In the genomic region with DNA sequence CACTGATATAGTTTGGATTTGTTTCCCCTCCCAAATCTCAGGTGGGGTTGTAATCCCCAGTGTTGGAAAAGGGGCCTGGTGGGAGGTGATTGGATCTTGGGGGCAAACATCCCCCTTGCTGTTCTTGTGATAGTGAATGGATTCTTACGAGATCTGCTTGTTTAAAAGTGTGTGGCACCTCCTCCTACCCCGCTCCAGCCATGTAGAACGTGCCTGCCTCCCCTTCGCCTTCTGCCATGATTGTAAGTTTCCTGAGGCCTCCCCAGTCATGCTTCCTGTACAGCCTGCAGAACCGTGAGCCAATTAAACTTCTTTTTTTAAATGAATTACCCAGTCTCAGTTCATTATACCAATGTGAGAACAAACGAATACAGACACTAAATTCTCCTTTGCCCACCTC, we compare ENCODE assay signal across 34 cellular contexts. TPM values are rescaled to one million over a fixed set of nuclear protein-coding genes. Genes with fewer than 3 reads are reported as not detected.
"Had no signal": no experiment of that assay in that cellular context is flagged by ENCODE, and none has a peak within 500 bp of the region (broad histone marks: within the 10 kb centered on the region; RNA-seq: fewer than 3 reads in every experiment).

No MANE protein-coding gene starts in this region.

- DNase-seq: activated CD4-positive, alpha-beta memory T cell treated with anti-CD3 and anti-CD28 coated beads, Interleukin-2, amount 10 ng/mL, durations not matched to agents 7 days and 5 days; activated CD4-positive, alpha-beta T cell treated with anti-CD3 and anti-CD28 coated beads for 1 hour; activated CD4-positive, alpha-beta T cell treated with anti-CD3 and anti-CD28 coated beads for 36 hours; activated CD4-positive, alpha-beta T cell treated with anti-CD3 and anti-CD28 coated beads for 48 hours; activated CD4-positive, alpha-beta T cell treated with anti-CD3 and anti-CD28 coated beads, Interleukin-2, amount 10 ng/mL, durations not matched to agents 7 days and 5 days; activated CD4-positive, alpha-beta T cell treated with anti-CD3 and anti-CD28 coated beads, Interleukin-2, amount 50 U/mL, for 48 hours; activated CD4-positive, CD25-positive, alpha-beta regulatory T cell; activated CD8-positive, alpha-beta memory T cell treated with anti-CD3 and anti-CD28 coated beads for 24 hours; activated CD8-positive, alpha-beta memory T cell treated with anti-CD3 and anti-CD28 coated beads, Interleukin-2, amount 10 ng/mL, durations not matched to agents 7 days and 5 days; activated CD8-positive, alpha-beta memory T cell treated with anti-CD3 and anti-CD28 coated beads, Interleukin-2, amount 50 U/mL, for 48 hours; activated CD8-positive, alpha-beta T cell treated with anti-CD3 and anti-CD28 coated beads, Interleukin-2, amount 10 ng/mL, durations not matched to agents 7 days and 5 days; activated effector memory CD4-positive, alpha-beta T cell treated with Interleukin-2 at 50 U/mL for 16 hours; activated gamma-delta T cell; activated naive CD4-positive, alpha-beta T cell treated with anti-CD3 and anti-CD28 coated beads, Interleukin-2, amount 10 ng/mL, durations not matched to agents 7 days and 5 days; activated naive CD4-positive, alpha-beta T cell treated with Interleukin-2 at 50 U/mL for 16 hours; activated naive CD8-positive, alpha-beta T cell treated with anti-CD3 and anti-CD28 coated beads, Interleukin-2, amount 10 ng/mL, durations not matched to agents 7 days and 5 days; activated naive CD8-positive, alpha-beta T cell treated with anti-CD3 and anti-CD28 coated beads, Interleukin-2, amount 50 U/mL, for 24 hours; activated T-cell treated with anti-CD3 and anti-CD28 coated beads, Interleukin-2, amount 50 U/mL, for 24 hours; activated T-cell treated with anti-CD3 and anti-CD28 coated beads, Interleukin-2, amount 50 U/mL, for 48 hours; amygdala; anterior cingulate cortex; body of pancreas; brain microvascular endothelial cell; central memory CD4-positive, alpha-beta T cell; T-helper 1 cell; T-helper 2 cell; T-helper 9 cell; WERI-Rb-1 had no signal

- H3K27ac ChIP-seq: body of pancreas, brain microvascular endothelial cell, breast epithelium, WERI-Rb-1 had no signal

- H3K4me1 ChIP-seq: body of pancreas, breast epithelium had no signal

- H3K36me3 ChIP-seq: brain microvascular endothelial cell, breast epithelium, WERI-Rb-1 had no signal

- FAIRE-seq: astrocyte, TTC549 had no signal

- H3K9me3 ChIP-seq: body of pancreas had no signal

- H3K27me3 ChIP-seq: body of pancreas, brain microvascular endothelial cell, breast epithelium had no signal

- H3K4me3 ChIP-seq: body of pancreas, breast epithelium had no signal

- ATAC-seq: activated CD4-positive, alpha-beta T cell treated with anti-CD3 and anti-CD28 coated beads for 36 hours; activated CD4-positive, CD25-positive, alpha-beta regulatory T cell treated with anti-CD3 and anti-CD28 coated beads, Interleukin-2, amount 50 U/mL, for 24 hours; activated CD8-positive, alpha-beta memory T cell treated with anti-CD3 and anti-CD28 coated beads, Interleukin-2, amount 10 ng/mL, durations not matched to agents 7 days and 5 days; activated CD8-positive, alpha-beta T cell treated with anti-CD3 and anti-CD28 coated beads, Interleukin-2, amount 10 ng/mL, durations not matched to agents 7 days and 5 days; activated naive CD8-positive, alpha-beta T cell treated with anti-CD3 and anti-CD28 coated beads, Interleukin-2, amount 50 U/mL, for 24 hours; body of pancreas; WTC11 had no signal

RNA-seq across cellular contexts. Expression of a gene that starts 26.7 kb away (rescaled TPM):
- total RNA-seq: activated CD4-positive, alpha-beta memory T cell treated with anti-CD3 and anti-CD28 coated beads, Interleukin-2, amount 10 ng/mL, durations not matched to agents 7 days and 5 days; activated CD4-positive, alpha-beta T cell treated with anti-CD3 and anti-CD28 coated beads for 36 hours; activated CD4-positive, alpha-beta T cell treated with anti-CD3 and anti-CD28 coated beads, Interleukin-2, amount 10 ng/mL, durations not matched to agents 7 days and 5 days; activated CD8-positive, alpha-beta memory T cell treated with anti-CD3 and anti-CD28 coated beads, Interleukin-2, amount 10 ng/mL, durations not matched to agents 7 days and 5 days; activated CD8-positive, alpha-beta T cell treated with anti-CD3 and anti-CD28 coated beads, Interleukin-2, amount 10 ng/mL, durations not matched to agents 7 days and 5 days; activated naive CD8-positive, alpha-beta T cell treated with anti-CD3 and anti-CD28 coated beads, Interleukin-2, amount 10 ng/mL, durations not matched to agents 7 days and 5 days; activated T-helper 2 cell treated with anti-CD3 and anti-CD28 coated beads, Interferon-gamma antibody, Interleukin-2, Interleukin-4, amounts not matched to agents 10 μg/mL and 5 μg/mL and 100 μg/mL, durations not matched to agents 14 hours and 24 hours and 36 hours had no signal
